ENCODE assay signal across 8 cellular contexts in the genomic region with DNA sequence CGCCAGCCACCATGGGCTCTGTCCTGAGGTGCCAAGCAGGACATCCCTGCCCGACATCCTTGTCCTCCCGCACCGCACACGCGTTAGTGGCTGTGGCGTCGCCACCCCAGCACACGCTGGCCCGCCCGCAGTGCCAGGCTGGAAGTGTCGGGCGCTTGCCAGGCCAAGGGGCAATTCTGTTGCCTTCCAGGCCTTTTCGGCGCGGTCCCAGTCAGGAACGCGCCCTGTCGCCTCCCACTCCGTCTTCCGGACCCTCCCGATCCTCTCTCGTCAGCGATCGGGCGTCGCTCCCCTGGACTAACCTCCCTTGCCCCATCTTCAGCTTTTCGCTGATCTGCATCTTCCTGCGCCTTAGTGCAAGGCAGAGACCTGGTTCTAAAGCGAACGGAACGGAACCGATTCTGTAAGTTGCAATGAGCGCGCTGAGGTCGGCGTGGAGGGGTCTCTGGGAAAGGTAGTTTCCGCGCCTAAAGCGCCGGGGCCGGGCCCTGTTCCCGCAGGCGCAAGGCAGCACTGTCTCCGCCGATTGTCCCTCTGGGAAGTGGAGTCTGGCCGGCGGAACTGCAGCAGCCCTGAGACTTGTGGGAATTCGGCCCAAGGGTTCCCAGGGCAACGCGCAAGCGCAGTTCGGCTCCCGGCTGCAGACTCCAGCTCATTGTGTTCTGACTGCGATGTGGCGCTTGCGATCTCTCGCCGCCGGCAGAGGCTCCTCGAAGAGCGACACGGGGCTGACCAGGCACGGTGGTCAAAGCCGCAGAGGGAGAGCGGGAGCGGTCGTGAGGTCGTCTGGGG. TPM values are rescaled to one million over a fixed set of nuclear protein-coding genes. Genes with fewer than 3 reads are reported as not detected.
A peak's percentile ranks its signal among the peaks of the same experiment; 100 is the strongest.
DNase-seq lines count a peak whose midpoint lies in the region; ATAC-seq lines count a peak whose summit lies in the region.

A gene (plus strand): TSS at position 630 of the 792 bp plus-strand sequence. CDS start 1,594 bp downstream, outside the sequence.

- H3K27me3 Mint-ChIP-seq in activated CD4-positive, alpha-beta memory T cell treated with anti-CD3 and anti-CD28 coated beads for 36 hours = peaks cover 27% of the 10 kb centered on the region

- peaks cover 47% of the 10 kb centered on the region for H3K9me3 ChIP-seq in skeletal muscle satellite cell (replicated peaks; ENCODE audit: low read length)

- no peak for ATAC-seq in HG03571 (IDR thresholded peaks at IDR 0.05; ENCODE audit: unreplicated experiment)
- ATAC-seq in GM18867 (IDR thresholded peaks at IDR 0.05; ENCODE audit: unreplicated experiment) = no peak
- no peak for ATAC-seq in HG02642 (IDR thresholded peaks at IDR 0.05; ENCODE audit: poor library complexity, unreplicated experiment)

- intact Hi-C loops in activated CD4-positive, alpha-beta memory T cell treated with anti-CD3 and anti-CD28 coated beads for 36 hours (cut with micrococcal nuclease) = no loop called here

- no peak within 1 kb of the TSS for H3K4me3 Mint-ChIP-seq in activated CD4-positive, alpha-beta memory T cell treated with anti-CD3 and anti-CD28 coated beads for 36 hours

- H3K4me1 Mint-ChIP-seq in activated CD4-positive, alpha-beta memory T cell treated with anti-CD3 and anti-CD28 coated beads for 36 hours (ENCODE audit: low read depth) = no peaks in the 10 kb centered on the region

- peak within 1 kb of the TSS; percentile 96 for H3K4me2 ChIP-seq in skeletal muscle satellite cell (ENCODE audit: low read length)

- POLR2A ChIA-PET in activated CD4-positive, alpha-beta memory T cell treated with anti-CD3 and anti-CD28 coated beads for 36 hours (lab: Charles Lee) = no interaction called here

- peak within 1 kb of the TSS; percentile 73 for H3K9ac ChIP-seq in skeletal muscle satellite cell (ENCODE audit: low read depth, low read length)

- DNase-seq in H7 = peak; percentile 25
- DNase-seq in cerebellar cortex (ENCODE audit: low spot score) = peak; percentile 94
- DNase-seq in iPS-NIHi7 (ENCODE audit: extremely low spot score) = peak; percentile 99
- DNase-seq in activated CD4-positive, alpha-beta memory T cell treated with anti-CD3 and anti-CD28 coated beads for 36 hours = no peak

- no peak within 1 kb of the TSS for H3K27ac Mint-ChIP-seq in activated CD4-positive, alpha-beta memory T cell treated with anti-CD3 and anti-CD28 coated beads for 36 hours

- CTCF ChIA-PET in activated CD4-positive, alpha-beta memory T cell treated with anti-CD3 and anti-CD28 coated beads for 36 hours (lab: Charles Lee) = no interaction called here

- H3K9me3 Mint-ChIP-seq in activated CD4-positive, alpha-beta memory T cell treated with anti-CD3 and anti-CD28 coated beads for 36 hours = peaks cover 86% of the 10 kb centered on the region

- H3K4me3 ChIP-seq in H7 (ENCODE audit: insufficient read depth, low read depth, low read length) (peak within 1 kb of the TSS; percentile 29; the same call in 1 of the 2 replicates), skeletal muscle satellite cell (ENCODE audit: low read length) (peak within 1 kb of the TSS; percentile 82)

- no peaks in the 10 kb centered on the region for H3K27me3 ChIP-seq in H7 (ENCODE audit: control insufficient read depth, insufficient read depth, low read length)
- no peaks in the 10 kb centered on the region for H3K27me3 ChIP-seq in skeletal muscle satellite cell (ENCODE audit: control insufficient read depth, insufficient read depth, low read length)

- H3K4me1 ChIP-seq in skeletal muscle satellite cell (ENCODE audit: control insufficient read depth, insufficient read depth, low read length) = peaks cover 2% of the 10 kb centered on the region

- H3K36me3 ChIP-seq in H7 (replicated peaks; ENCODE audit: control insufficient read depth, insufficient read depth, low read length) (no peaks in the 10 kb centered on the region), skeletal muscle satellite cell (ENCODE audit: insufficient read depth, low read length) (peaks cover 4% of the 10 kb centered on the region)

- H3K36me3 Mint-ChIP-seq in activated CD4-positive, alpha-beta memory T cell treated with anti-CD3 and anti-CD28 coated beads for 36 hours = peaks cover 40% of the 10 kb centered on the region

RNA-seq across cellular contexts. Expression of the gene that starts here (rescaled TPM):
- 0.14 and 1.3 TPM in 2 replicates for total RNA-seq in H7 (2014; rRNA removed; shearing (Covaris generic))
- total RNA-seq in skeletal muscle satellite cell (2012; rRNA removed) = under 0.01 and 0.76 TPM in 2 replicates
- not detected for total RNA-seq in activated CD4-positive, alpha-beta memory T cell treated with anti-CD3 and anti-CD28 coated beads for 36 hours
